15 cellular contexts compared by ENCODE assay signal in genomic region chr13:80011448-80012212, GRCh38.
A peak's percentile ranks its signal among the peaks of the same experiment; 100 is the strongest.
DNase-seq lines count a peak whose midpoint lies in the region; ATAC-seq, FAIRE-seq and TF ChIP-seq lines count a peak whose summit lies in the region.
"Had no signal": no experiment of that assay in that cellular context is flagged by ENCODE, and none has a peak within 500 bp of the region (broad histone marks: within the 10 kb centered on the region; RNA-seq: fewer than 3 reads in every experiment).

No MANE protein-coding gene starts in this region.

- peaks cover 6% of the 10 kb centered on the region for H3K4me1 ChIP-seq in endothelial cell of umbilical vein (ENCODE audit: control insufficient read depth, extremely low read depth, insufficient read depth, low read length)

- H2AFZ ChIP-seq in endothelial cell of umbilical vein (ENCODE audit: low read depth, low read length): peak overlapping the region; percentile 63

- H3K27me3 Mint-ChIP-seq in mesothelial cell of epicardium (ENCODE audit: low read depth): no peaks in the 10 kb centered on the region
- no peaks in the 10 kb centered on the region for H3K27me3 Mint-ChIP-seq in activated T-helper 2 cell treated with anti-CD3 and anti-CD28 coated beads, Interferon-gamma antibody, Interleukin-2, Interleukin-4, amounts not matched to agents 10 μg/mL and 5 μg/mL and 100 μg/mL, durations not matched to agents 14 hours and 24 hours and 36 hours (ENCODE audit: low read depth)
- no peaks in the 10 kb centered on the region for H3K27me3 Mint-ChIP-seq in activated CD4-positive, alpha-beta T cell treated with anti-CD3 and anti-CD28 coated beads for 36 hours

- no TSS peak for BruUV-seq in endothelial cell of umbilical vein (replicated peaks; lab: Mats Ljungman, UMichigan)

- no peak overlapping the region for H3K27ac ChIP-seq in endothelial cell of umbilical vein (ENCODE audit: insufficient read depth, low read depth, low read length)
- H3K27ac ChIP-seq: esophagus muscularis mucosa, thoracic aorta had no signal

- TF ChIP-seq CTCF in endothelial cell of umbilical vein (IDR thresholded peaks at IDR 0.05; ENCODE audit: extremely low read depth in 1 of 2, insufficient read depth in 1 of 2, low read depth in 1 of 2, low read length in 2 of 2): no peak
- no peak for TF ChIP-seq CTCF in mesothelial cell of epicardium (IDR thresholded peaks at IDR 0.05; ENCODE audit: unreplicated experiment)

- intact Hi-C loops in endothelial cell of umbilical vein (cut with micrococcal nuclease): no loop called here
- intact Hi-C loops in activated T-helper 2 cell treated with anti-CD3 and anti-CD28 coated beads, Interferon-gamma antibody, Interleukin-2, Interleukin-4, amounts not matched to agents 10 μg/mL and 5 μg/mL and 100 μg/mL, durations not matched to agents 14 hours and 24 hours and 36 hours (cut with micrococcal nuclease): no loop called here
- intact Hi-C loops in activated CD4-positive, alpha-beta T cell treated with anti-CD3 and anti-CD28 coated beads for 36 hours (cut with DNase I, micrococcal nuclease): no loop called here

- H3K27me3 ChIP-seq in endothelial cell of umbilical vein (ENCODE audit: control insufficient read depth in 2 of 2, insufficient read depth in 2 of 2, low read length in 2 of 2): no peaks in the 10 kb centered on the region
- H3K27me3 ChIP-seq: esophagus muscularis mucosa had no signal

- H3K9ac ChIP-seq in endothelial cell of umbilical vein (replicated peaks; ENCODE audit: extremely low read depth, insufficient read depth, low read length): no peak overlapping the region

- H3K4me2 ChIP-seq in endothelial cell of umbilical vein (ENCODE audit: insufficient read depth, low read length): no peak overlapping the region

- H4K20me1 ChIP-seq in endothelial cell of umbilical vein (replicated peaks; ENCODE audit: control insufficient read depth, extremely low read depth, insufficient read depth, low read length): no peaks in the 10 kb centered on the region

- peaks cover 19% of the 10 kb centered on the region for H3K9me3 Mint-ChIP-seq in mesothelial cell of epicardium
- H3K9me3 Mint-ChIP-seq in activated T-helper 2 cell treated with anti-CD3 and anti-CD28 coated beads, Interferon-gamma antibody, Interleukin-2, Interleukin-4, amounts not matched to agents 10 μg/mL and 5 μg/mL and 100 μg/mL, durations not matched to agents 14 hours and 24 hours and 36 hours: no peaks in the 10 kb centered on the region
- no peaks in the 10 kb centered on the region for H3K9me3 Mint-ChIP-seq in activated CD4-positive, alpha-beta T cell treated with anti-CD3 and anti-CD28 coated beads for 36 hours (ENCODE audit: low read depth)

- H3K36me3 Mint-ChIP-seq in mesothelial cell of epicardium: peaks cover 3% of the 10 kb centered on the region
- no peaks in the 10 kb centered on the region for H3K36me3 Mint-ChIP-seq in activated T-helper 2 cell treated with anti-CD3 and anti-CD28 coated beads, Interferon-gamma antibody, Interleukin-2, Interleukin-4, amounts not matched to agents 10 μg/mL and 5 μg/mL and 100 μg/mL, durations not matched to agents 14 hours and 24 hours and 36 hours (ENCODE audit: low read depth)
- no peaks in the 10 kb centered on the region for H3K36me3 Mint-ChIP-seq in activated CD4-positive, alpha-beta T cell treated with anti-CD3 and anti-CD28 coated beads for 36 hours (ENCODE audit: low read depth)

- no peaks in the 10 kb centered on the region for H3K9me3 ChIP-seq in endothelial cell of umbilical vein (replicated peaks; ENCODE audit: control insufficient read depth, insufficient read depth, low read length)
- H3K9me3 ChIP-seq: esophagus muscularis mucosa, thoracic aorta had no signal

- H3K4me1 Mint-ChIP-seq in mesothelial cell of epicardium: peaks cover 12% of the 10 kb centered on the region
- H3K4me1 Mint-ChIP-seq in activated T-helper 2 cell treated with anti-CD3 and anti-CD28 coated beads, Interferon-gamma antibody, Interleukin-2, Interleukin-4, amounts not matched to agents 10 μg/mL and 5 μg/mL and 100 μg/mL, durations not matched to agents 14 hours and 24 hours and 36 hours (ENCODE audit: low read depth): no peaks in the 10 kb centered on the region
- H3K4me1 Mint-ChIP-seq in activated CD4-positive, alpha-beta T cell treated with anti-CD3 and anti-CD28 coated beads for 36 hours: no peaks in the 10 kb centered on the region

- no peaks in the 10 kb centered on the region for H3K9me1 ChIP-seq in endothelial cell of umbilical vein (replicated peaks; ENCODE audit: control insufficient read depth, extremely low read depth, insufficient read depth, low read length)

- DNase-seq in NCI-H1092 treated with DMSO at 0.1 percent for 48 hours (lab: John Stamatoyannopoulos, UW): peak; percentile 24
- DNase-seq in NCI-H1092 (lab: John Stamatoyannopoulos, UW): no peak
- DNase-seq in endothelial cell of umbilical vein (ENCODE audit: low read depth, low spot score): peak; percentile 52
- DNase-seq in mesothelial cell of epicardium (ENCODE audit: low spot score in 2 of 2, unreplicated experiment in 2 of 2): no peak
- DNase-seq in superior temporal gyrus (ENCODE audit: extremely low spot score): peak; percentile 66
- no peak for DNase-seq in activated T-helper 2 cell treated with anti-CD3 and anti-CD28 coated beads, Interferon-gamma antibody, Interleukin-2, Interleukin-4, amounts not matched to agents 10 μg/mL and 5 μg/mL and 100 μg/mL, durations not matched to agents 14 hours and 24 hours and 36 hours (ENCODE audit: low spot score)
- DNase-seq in activated CD4-positive, alpha-beta T cell treated with anti-CD3 and anti-CD28 coated beads for 36 hours: no peak
- DNase-seq: activated naive CD4-positive, alpha-beta T cell; central memory CD4-positive, alpha-beta T cell; GF-D8; NCI-H1048; NCI-H510A treated with DMSO at 0.1 percent for 48 hours had no signal

- no peaks in the 10 kb centered on the region for H3K36me3 ChIP-seq in endothelial cell of umbilical vein (ENCODE audit: control insufficient read depth in 2 of 2, extremely low read depth in 1 of 2, insufficient read depth in 2 of 2, low read length in 2 of 2)
- H3K36me3 ChIP-seq: esophagus muscularis mucosa, thoracic aorta had no signal

- H3K4me3 Mint-ChIP-seq in mesothelial cell of epicardium: no peak overlapping the region
- no peak overlapping the region for H3K4me3 Mint-ChIP-seq in activated T-helper 2 cell treated with anti-CD3 and anti-CD28 coated beads, Interferon-gamma antibody, Interleukin-2, Interleukin-4, amounts not matched to agents 10 μg/mL and 5 μg/mL and 100 μg/mL, durations not matched to agents 14 hours and 24 hours and 36 hours (ENCODE audit: low read depth)
- H3K4me3 Mint-ChIP-seq in activated CD4-positive, alpha-beta T cell treated with anti-CD3 and anti-CD28 coated beads for 36 hours: no peak overlapping the region

- POLR2A ChIA-PET in endothelial cell of umbilical vein (lab: Charles Lee): interaction anchor here (0.6 kb wide), 1 partner anchor 122 kb away, joined by 3 read pairs; no protein-coding TSS in a partner anchor
- POLR2A ChIA-PET in activated CD4-positive, alpha-beta T cell treated with anti-CD3 and anti-CD28 coated beads for 36 hours (lab: Charles Lee): no interaction called here

- dilution Hi-C loops in endothelial cell of umbilical vein (cut with MboI; ENCODE audit: extremely low pct_ligation_motif_present, low sequenced_read_pairs): no loop called here

- FAIRE-seq in endothelial cell of umbilical vein (lab: Jason Lieb, UNC): no peak

- CTCF ChIA-PET in endothelial cell of umbilical vein (lab: Charles Lee): no interaction called here
- CTCF ChIA-PET in activated CD4-positive, alpha-beta T cell treated with anti-CD3 and anti-CD28 coated beads for 36 hours (lab: Charles Lee): interaction anchor here (0.7 kb wide), 1 partner anchor 53 kb away, joined by 3 read pairs; no protein-coding TSS in a partner anchor

- TF ChIP-seq POLR2A in endothelial cell of umbilical vein (IDR thresholded peaks at IDR 0.05; ENCODE audit: low read depth, low read length): no peak

- no peaks in the 10 kb centered on the region for H3K79me2 ChIP-seq in endothelial cell of umbilical vein (ENCODE audit: control insufficient read depth, insufficient read depth, low read length)

- ATAC-seq in activated CD4-positive, alpha-beta T cell treated with anti-CD3 and anti-CD28 coated beads for 36 hours: no peak
- ATAC-seq in HG03439 (IDR thresholded peaks at IDR 0.05; ENCODE audit: unreplicated experiment): no peak

- H3K4me3 ChIP-seq in endothelial cell of umbilical vein (replicated peaks in 1 of 3; ENCODE audit: insufficient read depth in 1 of 3, low read depth in 1 of 3, low read length in 3 of 3): no peak overlapping the region
- H3K4me3 ChIP-seq: esophagus muscularis mucosa, thoracic aorta had no signal

- H3K27ac Mint-ChIP-seq in mesothelial cell of epicardium: peak overlapping the region; percentile 44
- no peak overlapping the region for H3K27ac Mint-ChIP-seq in activated T-helper 2 cell treated with anti-CD3 and anti-CD28 coated beads, Interferon-gamma antibody, Interleukin-2, Interleukin-4, amounts not matched to agents 10 μg/mL and 5 μg/mL and 100 μg/mL, durations not matched to agents 14 hours and 24 hours and 36 hours
- H3K27ac Mint-ChIP-seq in activated CD4-positive, alpha-beta T cell treated with anti-CD3 and anti-CD28 coated beads for 36 hours: no peak overlapping the region

TF ChIP-seq in endothelial cell of umbilical vein, 7 proteins besides CTCF, POLR2A, EP300 and RAD21:
- TF ChIP-seq POLR2AphosphoS5 (IDR thresholded peaks at IDR 0.05; ENCODE audit: insufficient read depth, low read depth, low read length): no peak
- no peak for TF ChIP-seq JUN (IDR thresholded peaks at IDR 0.05; ENCODE audit: borderline replicate concordance, insufficient read depth, insufficient read length, low read depth)

Comparison
In these comparisons a context has a peak if more than half of its experiments do, and no peak if none do; other contexts are left out.
1. DNase-seq: peak in NCI-H1092 treated with DMSO at 0.1 percent for 48 hours (single experiment), endothelial cell of umbilical vein (single experiment) and superior temporal gyrus (single experiment); none in NCI-H1092 (single experiment), mesothelial cell of epicardium (0 of 2), activated T-helper 2 cell treated with anti-CD3 and anti-CD28 coated beads, Interferon-gamma antibody, Interleukin-2, Interleukin-4, amounts not matched to agents 10 μg/mL and 5 μg/mL and 100 μg/mL, durations not matched to agents 14 hours and 24 hours and 36 hours (single experiment) and activated CD4-positive, alpha-beta T cell treated with anti-CD3 and anti-CD28 coated beads for 36 hours (single experiment).